Comparison of ENCODE assay signal across 1 cellular context in the genomic region with DNA sequence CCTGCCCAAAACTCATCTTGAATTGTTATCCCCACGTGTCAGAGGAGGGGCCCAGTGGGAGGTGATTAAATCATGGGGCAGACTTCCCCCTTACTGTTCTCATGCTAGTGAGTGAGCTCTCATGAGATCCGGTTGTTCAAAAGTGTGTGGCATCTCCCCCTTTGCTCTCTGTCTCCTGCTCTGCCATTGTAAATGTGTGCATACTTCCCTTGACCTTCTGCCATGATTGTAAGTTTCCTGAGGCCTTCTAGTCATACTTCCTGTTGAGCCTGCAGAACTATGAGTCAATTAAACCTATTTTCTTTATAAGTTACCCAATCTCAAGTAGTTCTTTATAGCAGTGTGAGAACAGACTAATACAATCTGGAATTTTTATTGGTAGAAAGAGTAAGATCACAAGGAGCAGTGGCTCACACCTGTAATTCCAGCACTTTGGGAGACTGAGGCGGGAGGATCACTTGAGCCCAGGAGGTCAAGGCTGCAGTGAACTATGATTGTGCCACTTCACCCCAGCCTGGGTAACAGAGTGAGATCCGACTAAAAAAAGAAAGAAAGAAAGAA.
TF ChIP-seq lines count a peak whose summit lies in the region.

No MANE protein-coding gene starts in this region.

TF ChIP-seq in endothelial cell of umbilical vein, 7 proteins besides CTCF, POLR2A, EP300 and RAD21:
- no peak for TF ChIP-seq MAX (IDR thresholded peaks at IDR 0.05; ENCODE audit: insufficient read depth, insufficient read length)
- no peak for TF ChIP-seq GATA2 (IDR thresholded peaks at IDR 0.05; ENCODE audit: insufficient read depth, insufficient read length, low read depth, low read length)
- TF ChIP-seq POLR2AphosphoS5 (IDR thresholded peaks at IDR 0.05; ENCODE audit: insufficient read depth, low read depth, low read length), result peak; percentile 36
- TF ChIP-seq FOS (IDR thresholded peaks at IDR 0.05; ENCODE audit: borderline replicate concordance, insufficient read depth, low read length), result peak; percentile 54
- TF ChIP-seq JUN (IDR thresholded peaks at IDR 0.05; ENCODE audit: borderline replicate concordance, insufficient read depth, insufficient read length, low read depth), result peak; percentile 53
